ENCODE assay signal across 34 cellular contexts in the genomic region with DNA sequence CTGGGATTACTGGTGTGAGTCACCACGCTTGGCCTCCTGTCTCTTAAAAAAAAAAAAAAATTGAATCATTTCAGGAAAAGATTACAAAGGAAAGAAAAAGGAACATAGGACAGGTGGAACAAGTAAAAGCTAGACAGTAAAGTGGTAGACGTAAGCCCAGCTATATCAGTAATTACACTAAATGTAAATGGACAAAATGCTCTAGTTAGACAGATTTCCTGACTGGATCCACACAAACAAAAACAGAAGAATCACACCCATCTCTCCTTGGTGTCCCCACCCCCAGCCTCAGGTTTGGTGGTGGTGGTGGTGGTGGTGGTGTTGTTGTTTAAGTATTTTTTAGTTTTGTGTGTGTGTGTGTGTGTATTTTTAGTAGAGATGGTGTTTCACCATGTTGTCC. TPM values are rescaled to one million over a fixed set of nuclear protein-coding genes. Genes with fewer than 3 reads are reported as not detected.
DNase-seq lines count a peak whose midpoint lies in the region; ATAC-seq, FAIRE-seq and TF ChIP-seq lines count a peak whose summit lies in the region.
"Had no signal": no experiment of that assay in that cellular context is flagged by ENCODE, and none has a peak within 500 bp of the region (broad histone marks: within the 10 kb centered on the region; RNA-seq: fewer than 3 reads in every experiment).

No MANE protein-coding gene starts in this region.

- H3K4me2 ChIP-seq in K562 (ENCODE audit: insufficient read depth, low read length): no peak overlapping the region
- H3K4me2 ChIP-seq: BLaER1 had no signal

- peak overlapping the region; percentile 79 for H3K27ac Mint-ChIP-seq in activated T-cell treated with anti-CD3 and anti-CD28 coated beads, Interleukin-2, amount 50 U/mL, for 72 hours
- H3K27ac Mint-ChIP-seq in activated B cell treated with CpG ODN at 0.5 μM for 24 hours: peak overlapping the region; percentile 50
- peak overlapping the region; percentile 53 for H3K27ac Mint-ChIP-seq in nephron progenitor cell
- H3K27ac Mint-ChIP-seq: CD4-positive, CD25-positive, alpha-beta regulatory T cell had no signal

- no peaks in the 10 kb centered on the region for H3K27me3 ChIP-seq in K562 (ENCODE audit: control insufficient read depth in 2 of 2, insufficient read depth in 2 of 2, low read length in 2 of 2)
- H3K27me3 ChIP-seq: BE2C, BLaER1 had no signal

- no peak overlapping the region for H3K27ac ChIP-seq in K562 (ENCODE audit: extremely low read depth, low read depth, low read length)
- H3K27ac ChIP-seq: BLaER1 had no signal

- POLR2A ChIA-PET in activated B cell treated with CpG ODN at 0.5 μM for 24 hours (lab: Charles Lee) (interaction anchor here (0.7 to 1.3 kb wide), 3 partner anchors 29 to 68 kb away, joined by 3 to 5 read pairs (median 4); a partner anchor contains a TSS), K562 (lab: Yijun Ruan, JAX) (interaction anchor here (0.5 to 1.2 kb wide), 5 partner anchors 27 to 303 kb away, joined by 3 to 5 read pairs (median 3); a partner anchor contains a TSS)

- FAIRE-seq in K562 (lab: Jason Lieb, UNC): no peak
- FAIRE-seq: A204.1, GM12878, GM12892, GM18507, GM19239 had no signal

- H3K9ac ChIP-seq in K562 (ENCODE audit: insufficient read depth in 1 of 2, low read depth in 2 of 2, low read length in 2 of 2): no peak overlapping the region
- H3K9ac ChIP-seq: BLaER1 had no signal

- intact Hi-C loops in activated B cell treated with CpG ODN at 0.5 μM for 24 hours (cut with micrococcal nuclease) (no loop called here), K562 (cut with micrococcal nuclease) (no loop called here)

- in situ Hi-C loops in K562 (cut with MboI): no loop called here

- no peak for TF ChIP-seq EP300 in K562 (IDR thresholded peaks at IDR 0.05; ENCODE audit: low read length)

- CTCF ChIA-PET in activated B cell treated with CpG ODN at 0.5 μM for 24 hours (lab: Charles Lee): interaction anchor here (1.3 kb wide), 1 partner anchor 49 kb away, joined by 3 read pairs; no protein-coding TSS in a partner anchor
- CTCF ChIA-PET in K562 (lab: Yijun Ruan, JAX; ENCODE audit: low intra/inter-chr PET ratio): interaction anchor here (0.7 kb wide), 1 partner anchor 32 kb away, joined by 4 read pairs; no protein-coding TSS in a partner anchor

- 85% methylated on average over 2 of the region's 2 CpGs for WGBS in K562 (ENCODE audit: insufficient coverage, low coverage, missing lambda C conversion rate)

- no peaks in the 10 kb centered on the region for H3K9me3 Mint-ChIP-seq in activated T-cell treated with anti-CD3 and anti-CD28 coated beads, Interleukin-2, amount 50 U/mL, for 72 hours
- H3K9me3 Mint-ChIP-seq in activated B cell treated with CpG ODN at 0.5 μM for 24 hours (no peaks in the 10 kb centered on the region), nephron progenitor cell (no peaks in the 10 kb centered on the region)
- H3K9me3 Mint-ChIP-seq: CD4-positive, alpha-beta memory T cell; CD4-positive, CD25-positive, alpha-beta regulatory T cell; CD8-positive, alpha-beta memory T cell had no signal

- no peak for TF ChIP-seq RAD21 in K562 (CRISPR knock-in tag; conservative IDR thresholded peaks at IDR 0.05 in 1 of 2, IDR thresholded peaks at IDR 0.05 in 1 of 2)

- no peak for ATAC-seq in activated T-cell treated with anti-CD3 and anti-CD28 coated beads, Interleukin-2, amount 50 U/mL, for 72 hours (replicated peaks in 1 of 2)
- ATAC-seq in activated B cell treated with CpG ODN at 0.5 μM for 24 hours (ENCODE audit: low read depth) (no peak), K562 (no peak), GM21367 (IDR thresholded peaks at IDR 0.05; ENCODE audit: unreplicated experiment) (no peak)
- ATAC-seq: GM12878 had no signal

- H3K4me1 Mint-ChIP-seq in activated T-cell treated with anti-CD3 and anti-CD28 coated beads, Interleukin-2, amount 50 U/mL, for 72 hours (ENCODE audit: low read depth): peaks cover 10% of the 10 kb centered on the region
- peaks cover 26% of the 10 kb centered on the region for H3K4me1 Mint-ChIP-seq in activated B cell treated with CpG ODN at 0.5 μM for 24 hours
- peaks cover 6% of the 10 kb centered on the region for H3K4me1 Mint-ChIP-seq in nephron progenitor cell
- H3K4me1 Mint-ChIP-seq: CD4-positive, CD25-positive, alpha-beta regulatory T cell; CD8-positive, alpha-beta memory T cell had no signal

- no peak for DNase-seq in activated T-cell treated with anti-CD3 and anti-CD28 coated beads, Interleukin-2, amount 50 U/mL, for 72 hours
- DNase-seq in activated T-cell treated with anti-CD3 and anti-CD28 coated beads for 4 hours (no peak), activated B cell treated with CpG ODN at 0.5 μM for 24 hours (no peak), K562 (ENCODE audit: extremely low read depth in 1 of 4, low spot score in 3 of 4) (no peak), nephron progenitor cell (no peak), H4 (ENCODE audit: low spot score) (no peak), germinal center (ENCODE audit: low spot score) (no peak)
- DNase-seq: 8988T; ACHN; BE2C; C1 segment of cervical spinal cord; CD4-positive, alpha-beta memory T cell; CD4-positive, CD25-positive, alpha-beta regulatory T cell; CD8-positive, alpha-beta memory T cell; COR-L47; DMS 273 treated with DMSO at 0.1 percent for 48 hours; DMS153; DMS53; DMS79; DND-41; EL; GDM1 had no signal

- H3K4me3 ChIP-seq in K562: no peak overlapping the region
- H3K4me3 ChIP-seq: BLaER1, GM12878 had no signal

- no peak overlapping the region for H3K4me3 Mint-ChIP-seq in activated T-cell treated with anti-CD3 and anti-CD28 coated beads, Interleukin-2, amount 50 U/mL, for 72 hours
- H3K4me3 Mint-ChIP-seq in activated B cell treated with CpG ODN at 0.5 μM for 24 hours: no peak overlapping the region
- H3K4me3 Mint-ChIP-seq in nephron progenitor cell: no peak overlapping the region
- H3K4me3 Mint-ChIP-seq: CD14-positive monocyte; CD4-positive, alpha-beta memory T cell; CD4-positive, CD25-positive, alpha-beta regulatory T cell; CD8-positive, alpha-beta memory T cell had no signal

- H2AFZ ChIP-seq in K562 (ENCODE audit: low read depth, low read length): no peak overlapping the region

- H4K20me1 ChIP-seq in K562 (replicated peaks; ENCODE audit: control insufficient read depth, insufficient read depth, low read length): no peaks in the 10 kb centered on the region
- H4K20me1 ChIP-seq: BLaER1 had no signal

- TF ChIP-seq CTCF in activated B cell treated with CpG ODN at 0.5 μM for 24 hours (IDR thresholded peaks at IDR 0.05) (no peak), K562 (IDR thresholded peaks at IDR 0.05 in 2 of 3, conservative IDR thresholded peaks at IDR 0.05 in 1 of 3; ENCODE audit: insufficient read depth in 2 of 3, low read depth in 1 of 3, low read length in 3 of 3) (no peak), nephron progenitor cell (IDR thresholded peaks at IDR 0.05) (no peak)

- H3K9me3 ChIP-seq in K562 (replicated peaks; ENCODE audit: control insufficient read depth, insufficient read depth, low read depth, low read length): no peaks in the 10 kb centered on the region
- H3K9me3 ChIP-seq: BE2C had no signal

- H3K79me2 ChIP-seq in K562 (ENCODE audit: control insufficient read depth, insufficient read depth, low read length): no peaks in the 10 kb centered on the region

- no peak for TF ChIP-seq POLR2A in K562 (conservative IDR thresholded peaks at IDR 0.05)

- no peaks in the 10 kb centered on the region for H3K27me3 Mint-ChIP-seq in activated T-cell treated with anti-CD3 and anti-CD28 coated beads, Interleukin-2, amount 50 U/mL, for 72 hours (ENCODE audit: low read depth)
- H3K27me3 Mint-ChIP-seq in activated B cell treated with CpG ODN at 0.5 μM for 24 hours: no peaks in the 10 kb centered on the region
- peaks cover 3% of the 10 kb centered on the region for H3K27me3 Mint-ChIP-seq in nephron progenitor cell (ENCODE audit: low read depth, poor library complexity)
- H3K27me3 Mint-ChIP-seq: CD4-positive, alpha-beta memory T cell; CD4-positive, CD25-positive, alpha-beta regulatory T cell had no signal

- H3K36me3 ChIP-seq in K562 (ENCODE audit: control insufficient read depth, insufficient read depth, low read length): peaks cover 80% of the 10 kb centered on the region; the same call in 2 of the 3 replicates

- H3K9me1 ChIP-seq in K562 (ENCODE audit: control insufficient read depth, insufficient read depth, low read length): no peaks in the 10 kb centered on the region

- peaks cover 0 to 10% of the 10 kb centered on the region in 2 donors for H3K36me3 Mint-ChIP-seq in activated T-cell treated with anti-CD3 and anti-CD28 coated beads, Interleukin-2, amount 50 U/mL, for 72 hours (ENCODE audit: insufficient read depth in 2 of 2)
- H3K36me3 Mint-ChIP-seq in activated B cell treated with CpG ODN at 0.5 μM for 24 hours (ENCODE audit: low read depth) (peaks cover 18% of the 10 kb centered on the region), nephron progenitor cell (ENCODE audit: low read depth) (peaks cover 42% of the 10 kb centered on the region)
- H3K36me3 Mint-ChIP-seq: CD4-positive, CD25-positive, alpha-beta regulatory T cell had no signal

- BruUV-seq in K562 (replicated peaks; lab: Mats Ljungman, UMichigan): no TSS peak

- peaks cover 13 to 48% of the 10 kb centered on the region in 2 experiments for H3K4me1 ChIP-seq in K562 (replicated peaks in 1 of 2; ENCODE audit: control insufficient read depth in 2 of 2, insufficient read depth in 2 of 2, low read length in 2 of 2)
- H3K4me1 ChIP-seq: BE2C had no signal

RNA-seq across cellular contexts. Expression of a gene that starts 6.3 kb away (rescaled TPM):
- 1 to 10 TPM; 1.6 to 2.1 TPM for total RNA-seq in activated T-cell treated with anti-CD3 and anti-CD28 coated beads, Interleukin-2, amount 50 U/mL, for 72 hours
- total RNA-seq in activated B cell treated with CpG ODN at 0.5 μM for 24 hours (280 and 324 TPM in 2 replicates), K562 (2014; rRNA removed) (0.33 and 0.45 TPM in 2 replicates), K562 (2014; rRNA removed; fragmentation: Illumina TruSeq; extraction: Trizol) (0.22 and 0.25 TPM in 2 replicates), K562 (2015; rRNA removed; fragmentation: Illumina TruSeq; extraction: Trizol) (0.40 and 0.45 TPM in 2 replicates), K562 (2021) (1.0 and 1.3 TPM in 2 replicates)
- total RNA-seq in K562 (2011; cell fraction: chromatin; rRNA removed; ENCODE audit: low replicate concordance): 2.3 and 8.3 TPM in 2 replicates
- total RNA-seq in K562 (2011; cell fraction: nucleolus; rRNA removed): 4.6 and 5.2 TPM in 2 replicates
- total RNA-seq in K562 (2011; cell fraction: nucleoplasm; rRNA removed): 3.9 and 4.4 TPM in 2 replicates
- polyA plus RNA-seq in K562 (2011; rRNA removed) (0.46 and 0.60 TPM in 2 replicates), K562 (2014; fragmentation: Illumina TruSeq; extraction: Trizol) (0.24 and 0.76 TPM in 2 replicates), K562 (2014; fragmentation: Nextera tagmentation; extraction: Ambion mirVana) (under 1 TPM in 1 of 2 experiments, not detected in 1; 0.06 TPM), K562 (2014; rRNA removed) (0.53 and 0.92 TPM in 2 replicates)
- 0.41 and 0.94 TPM in 2 replicates for polyA plus RNA-seq in K562 (2011; cell fraction: cytosol; rRNA removed)
- polyA plus RNA-seq in K562 (2011; cell fraction: nucleus; rRNA removed): 2.5 and 7.6 TPM in 2 replicates
- 0.53 and 1.1 TPM in 2 replicates for polyA plus RNA-seq in K562 (2012)
- 0.06 and 0.07 TPM in 2 replicates for polyA minus RNA-seq in K562 (2011; rRNA and poly(A)+ RNA removed)
- not detected in 2 replicates for polyA minus RNA-seq in K562 (2011; cell fraction: cytosol; rRNA and poly(A)+ RNA removed)
- 0.33 and 0.94 TPM in 2 replicates for polyA minus RNA-seq in K562 (2011; cell fraction: nucleus; rRNA and poly(A)+ RNA removed)
- total RNA-seq in H4 (2014; rRNA removed; shearing (Covaris generic)): 0.10 TPM in 2 replicates
- total RNA-seq: CD4-positive, alpha-beta memory T cell; CD4-positive, CD25-positive, alpha-beta regulatory T cell; Daoy had no signal
- polyA plus RNA-seq: AG04450 had no signal

RNA-seq across cellular contexts. Expression of a gene that starts 20.3 kb away (rescaled TPM):
- total RNA-seq in activated T-cell treated with anti-CD3 and anti-CD28 coated beads, Interleukin-2, amount 50 U/mL, for 72 hours: 1 to 10 TPM in 1 of 2 donors, under 1 TPM in 1; 0.86 to 1.3 TPM
- total RNA-seq in activated B cell treated with CpG ODN at 0.5 μM for 24 hours (1.1 and 1.4 TPM in 2 replicates), K562 (2014; rRNA removed) (not detected in 2 replicates), K562 (2014; rRNA removed; fragmentation: Illumina TruSeq; extraction: Trizol) (not detected in 2 replicates), K562 (2015; rRNA removed; fragmentation: Illumina TruSeq; extraction: Trizol) (not detected in 2 replicates), K562 (2021) (0.04 TPM in 1 of 2 replicates, not detected in the other)
- total RNA-seq in K562 (2011; cell fraction: chromatin; rRNA removed; ENCODE audit: low replicate concordance): 0.30 and 0.67 TPM in 2 replicates
- total RNA-seq in K562 (2011; cell fraction: nucleolus; rRNA removed): not detected in 2 replicates
- not detected in 2 replicates for total RNA-seq in K562 (2011; cell fraction: nucleoplasm; rRNA removed)
- polyA plus RNA-seq in K562 (2011; rRNA removed) (0.14 and 0.19 TPM in 2 replicates), K562 (2014; fragmentation: Illumina TruSeq; extraction: Trizol) (not detected in 2 replicates), K562 (2014; fragmentation: Nextera tagmentation; extraction: Ambion mirVana) (not detected), K562 (2014; rRNA removed) (0.01 TPM in 1 of 2 replicates, not detected in the other)
- 0.06 and 0.07 TPM in 2 replicates for polyA plus RNA-seq in K562 (2011; cell fraction: cytosol; rRNA removed)
- 0.31 and 0.60 TPM in 2 replicates for polyA plus RNA-seq in K562 (2011; cell fraction: nucleus; rRNA removed)
- 0.01 TPM in 1 of 2 replicates, not detected in the other for polyA plus RNA-seq in K562 (2012)
- polyA minus RNA-seq in K562 (2011; rRNA and poly(A)+ RNA removed): 0.06 TPM in 1 of 2 replicates, not detected in the other
- not detected in 2 replicates for polyA minus RNA-seq in K562 (2011; cell fraction: cytosol; rRNA and poly(A)+ RNA removed)
- polyA minus RNA-seq in K562 (2011; cell fraction: nucleus; rRNA and poly(A)+ RNA removed): 0.22 TPM in 1 of 2 replicates, not detected in the other
- total RNA-seq in H4 (2014; rRNA removed; shearing (Covaris generic)): not detected in 2 replicates
- total RNA-seq: A673; CD4-positive, alpha-beta memory T cell; Daoy; G401 had no signal
- polyA plus RNA-seq: AG04450; CD14-positive monocyte; CD8-positive, alpha-beta memory T cell had no signal

RNA-seq across cellular contexts. Expression of a gene that starts 28.3 kb away (rescaled TPM):
- total RNA-seq in activated T-cell treated with anti-CD3 and anti-CD28 coated beads, Interleukin-2, amount 50 U/mL, for 72 hours: 100 to 1,000 TPM; 133 to 162 TPM
- total RNA-seq in activated B cell treated with CpG ODN at 0.5 μM for 24 hours: 58.8 and 65.5 TPM in 2 replicates
- 79.9 and 373 TPM in 2 replicates for total RNA-seq in K562 (2011; cell fraction: chromatin; rRNA removed; ENCODE audit: low replicate concordance)
- 460 and 477 TPM in 2 replicates for total RNA-seq in K562 (2011; cell fraction: nucleolus; rRNA removed)
- total RNA-seq in K562 (2011; cell fraction: nucleoplasm; rRNA removed): 147 and 179 TPM in 2 replicates
- total RNA-seq in K562 (2014; rRNA removed): 258 and 338 TPM in 2 replicates
- 15.3 and 28.3 TPM in 2 replicates for total RNA-seq in K562 (2014; rRNA removed; fragmentation: Illumina TruSeq; extraction: Trizol)
- 89.4 and 95.2 TPM in 2 replicates for total RNA-seq in K562 (2015; rRNA removed; fragmentation: Illumina TruSeq; extraction: Trizol)
- total RNA-seq in K562 (2021): 296 and 312 TPM in 2 replicates
- 45.2 and 88.6 TPM in 2 replicates for polyA plus RNA-seq in K562 (2011; rRNA removed)
- polyA plus RNA-seq in K562 (2011; cell fraction: cytosol; rRNA removed): 86.2 and 222 TPM in 2 replicates
- polyA plus RNA-seq in K562 (2011; cell fraction: nucleus; rRNA removed): 460 and 607 TPM in 2 replicates
- 164 and 224 TPM in 2 replicates for polyA plus RNA-seq in K562 (2012)
- polyA plus RNA-seq in K562 (2014; fragmentation: Illumina TruSeq; extraction: Trizol): 47.8 and 97.9 TPM in 2 replicates
- polyA plus RNA-seq in K562 (2014; fragmentation: Nextera tagmentation; extraction: Ambion mirVana): 1 to 10 TPM; 1.3 to 6.4 TPM
- polyA plus RNA-seq in K562 (2014; rRNA removed): 161 and 163 TPM in 2 replicates
- 33.3 and 52.7 TPM in 2 replicates for polyA minus RNA-seq in K562 (2011; rRNA and poly(A)+ RNA removed)
- 165 and 236 TPM in 2 replicates for polyA minus RNA-seq in K562 (2011; cell fraction: cytosol; rRNA and poly(A)+ RNA removed)
- polyA minus RNA-seq in K562 (2011; cell fraction: nucleus; rRNA and poly(A)+ RNA removed): 166 and 171 TPM in 2 replicates
- total RNA-seq in H4 (2014; rRNA removed; shearing (Covaris generic)): 45.8 and 58.6 TPM in 2 replicates

RNA-seq across cellular contexts. Expression of a gene that starts 36.2 kb away (rescaled TPM):
- total RNA-seq in activated T-cell treated with anti-CD3 and anti-CD28 coated beads, Interleukin-2, amount 50 U/mL, for 72 hours: 10 to 100 TPM; 68.2 to 80.1 TPM
- total RNA-seq in activated B cell treated with CpG ODN at 0.5 μM for 24 hours: 66.9 and 79.5 TPM in 2 replicates
- 31.6 and 83.2 TPM in 2 replicates for total RNA-seq in K562 (2011; cell fraction: chromatin; rRNA removed; ENCODE audit: low replicate concordance)
- total RNA-seq in K562 (2011; cell fraction: nucleolus; rRNA removed): 66.3 and 72.5 TPM in 2 replicates
- total RNA-seq in K562 (2011; cell fraction: nucleoplasm; rRNA removed): 41.0 and 45.6 TPM in 2 replicates
- total RNA-seq in K562 (2014; rRNA removed): 51.4 and 68.1 TPM in 2 replicates
- total RNA-seq in K562 (2014; rRNA removed; fragmentation: Illumina TruSeq; extraction: Trizol): 10.6 and 12.3 TPM in 2 replicates
- total RNA-seq in K562 (2015; rRNA removed; fragmentation: Illumina TruSeq; extraction: Trizol): 32.9 and 35.0 TPM in 2 replicates
- total RNA-seq in K562 (2021): 56.7 and 58.2 TPM in 2 replicates
- polyA plus RNA-seq in K562 (2011; rRNA removed): 24.0 and 37.5 TPM in 2 replicates
- 42.2 and 70.3 TPM in 2 replicates for polyA plus RNA-seq in K562 (2011; cell fraction: cytosol; rRNA removed)
- 71.7 and 110 TPM in 2 replicates for polyA plus RNA-seq in K562 (2011; cell fraction: nucleus; rRNA removed)
- 51.4 and 65.3 TPM in 2 replicates for polyA plus RNA-seq in K562 (2012)
- 23.8 and 51.0 TPM in 2 replicates for polyA plus RNA-seq in K562 (2014; fragmentation: Illumina TruSeq; extraction: Trizol)
- polyA plus RNA-seq in K562 (2014; fragmentation: Nextera tagmentation; extraction: Ambion mirVana): 1 to 10 TPM in 1 of 2 experiments, under 1 TPM in 1; 0.11 to 1.5 TPM
- polyA plus RNA-seq in K562 (2014; rRNA removed): 61.9 and 73.8 TPM in 2 replicates
- polyA minus RNA-seq in K562 (2011; rRNA and poly(A)+ RNA removed): 12.7 and 17.8 TPM in 2 replicates
- 15.7 and 17.4 TPM in 2 replicates for polyA minus RNA-seq in K562 (2011; cell fraction: cytosol; rRNA and poly(A)+ RNA removed)
- polyA minus RNA-seq in K562 (2011; cell fraction: nucleus; rRNA and poly(A)+ RNA removed): 28.8 and 37.7 TPM in 2 replicates
- 79.5 and 104 TPM in 2 replicates for total RNA-seq in H4 (2014; rRNA removed; shearing (Covaris generic))

RNA-seq across cellular contexts. Expression of a gene that starts 47.0 kb away (rescaled TPM):
- total RNA-seq in activated T-cell treated with anti-CD3 and anti-CD28 coated beads, Interleukin-2, amount 50 U/mL, for 72 hours: 10 to 100 TPM; 43.2 to 53.3 TPM
- total RNA-seq in activated B cell treated with CpG ODN at 0.5 μM for 24 hours (1.4 and 2.4 TPM in 2 replicates), K562 (2014; rRNA removed) (0.41 and 0.78 TPM in 2 replicates), K562 (2014; rRNA removed; fragmentation: Illumina TruSeq; extraction: Trizol) (0.45 and 0.65 TPM in 2 replicates), K562 (2015; rRNA removed; fragmentation: Illumina TruSeq; extraction: Trizol) (0.45 and 0.76 TPM in 2 replicates), K562 (2021) (1.9 and 2.3 TPM in 2 replicates)
- total RNA-seq in K562 (2011; cell fraction: chromatin; rRNA removed; ENCODE audit: low replicate concordance): 3.9 and 8.3 TPM in 2 replicates
- 5.0 and 5.5 TPM in 2 replicates for total RNA-seq in K562 (2011; cell fraction: nucleolus; rRNA removed)
- total RNA-seq in K562 (2011; cell fraction: nucleoplasm; rRNA removed): 3.6 and 5.6 TPM in 2 replicates
- polyA plus RNA-seq in K562 (2011; rRNA removed) (1.2 and 1.9 TPM in 2 replicates), K562 (2014; fragmentation: Illumina TruSeq; extraction: Trizol) (0.89 and 1.1 TPM in 2 replicates), K562 (2014; fragmentation: Nextera tagmentation; extraction: Ambion mirVana) (under 1 TPM; 0.25 to 0.49 TPM), K562 (2014; rRNA removed) (0.69 and 1.6 TPM in 2 replicates)
- 1.4 and 1.9 TPM in 2 replicates for polyA plus RNA-seq in K562 (2011; cell fraction: cytosol; rRNA removed)
- polyA plus RNA-seq in K562 (2011; cell fraction: nucleus; rRNA removed): 11.3 and 12.5 TPM in 2 replicates
- polyA plus RNA-seq in K562 (2012): 2.0 and 3.0 TPM in 2 replicates
- polyA minus RNA-seq in K562 (2011; rRNA and poly(A)+ RNA removed): 0.42 and 0.57 TPM in 2 replicates
- polyA minus RNA-seq in K562 (2011; cell fraction: cytosol; rRNA and poly(A)+ RNA removed): 1.5 TPM in 1 of 2 replicates, not detected in the other
- 2.0 and 2.2 TPM in 2 replicates for polyA minus RNA-seq in K562 (2011; cell fraction: nucleus; rRNA and poly(A)+ RNA removed)
- total RNA-seq in H4 (2014; rRNA removed; shearing (Covaris generic)): 0.99 TPM in 1 of 2 replicates, not detected in the other
- total RNA-seq: Daoy had no signal

Comparison
In these comparisons a context has a peak if more than half of its experiments do, and no peak if none do; other contexts are left out.
1. RNA of a gene that starts 6.3 kb away (total RNA-seq): 280 to 324 TPM in activated B cell treated with CpG ODN at 0.5 μM for 24 hours; 1.6 to 2.1 TPM in activated T-cell treated with anti-CD3 and anti-CD28 coated beads, Interleukin-2, amount 50 U/mL, for 72 hours, 0.22 to 8.3 TPM in K562 and 0.10 TPM in H4; every median in the first group is over 10 times any median in the second.
2. Peak in every context shown above with its lines, with median percentiles within 50 percentile points of each other: H3K27ac Mint-ChIP-seq.